21 cellular contexts compared by ENCODE assay signal in the genomic region with DNA sequence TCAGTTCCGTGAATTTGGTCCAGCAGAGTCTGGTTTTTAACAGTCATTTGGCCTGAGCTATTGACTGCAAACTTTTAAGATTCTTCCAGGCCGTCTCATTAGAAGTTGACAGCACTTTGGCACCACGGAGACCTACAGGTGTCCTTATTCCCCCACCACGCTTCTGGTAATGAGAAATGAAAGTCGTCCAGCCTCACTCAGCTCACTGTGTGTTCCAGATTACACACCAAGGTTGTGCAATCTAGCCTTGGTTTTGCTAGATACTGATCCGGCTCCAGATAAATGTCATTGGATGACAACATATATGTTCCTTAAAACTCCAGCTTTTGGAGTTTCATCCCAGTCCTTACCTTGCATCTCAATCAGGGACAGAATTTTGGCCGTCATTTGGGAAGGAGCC.
DNase-seq lines count a peak whose midpoint lies in the region; ATAC-seq, FAIRE-seq and TF ChIP-seq lines count a peak whose summit lies in the region.
"Had no signal": no experiment of that assay in that cellular context is flagged by ENCODE, and none has a peak within 500 bp of the region (broad histone marks: within the 10 kb centered on the region; RNA-seq: fewer than 3 reads in every experiment).

No MANE protein-coding gene starts in this region.

- H3K27me3 Mint-ChIP-seq in natural killer cell treated with Interleukin-12 subunit alpha and Interleukin-12 subunit beta and Interleukin-15 and Interleukin-18, amount 100 ng/mL, for 72 hours, result no peaks in the 10 kb centered on the region
- no peaks in the 10 kb centered on the region for H3K27me3 Mint-ChIP-seq in natural killer cell (ENCODE audit: low read depth in 2 of 2)
- H3K27me3 Mint-ChIP-seq: activated naive CD4-positive, alpha-beta T cell treated with anti-CD3 and anti-CD28 coated beads, Interleukin-2, amount 50 U/mL, for 24 hours had no signal

- no peaks in the 10 kb centered on the region for H3K9me3 ChIP-seq in lower lobe of right lung
- H3K9me3 ChIP-seq: suprapubic skin had no signal

- no peaks in the 10 kb centered on the region for H3K27me3 ChIP-seq in lower lobe of right lung (ENCODE audit: low read depth)
- H3K27me3 ChIP-seq: suprapubic skin had no signal

- peak; percentile 22 for DNase-seq in natural killer cell treated with Interleukin-12 subunit alpha and Interleukin-12 subunit beta and Interleukin-15 and Interleukin-18, amount 100 ng/mL, for 72 hours (ENCODE audit: low spot score)
- DNase-seq in natural killer cell (no peak), epithelial cell of esophagus (ENCODE audit: low read depth) (peak; percentile 36), lower lobe of right lung (no peak), H4 (ENCODE audit: low spot score) (no peak), HTR-8/SVneo (ENCODE audit: insufficient read length, low spot score) (no peak), SKM-1 treated with dmso at 0.1 percent for 144 hours (lab: John Stamatoyannopoulos, UW; ENCODE audit: unreplicated experiment) (no peak)
- DNase-seq: activated CD4-positive, alpha-beta T cell treated with anti-CD3 and anti-CD28 coated beads for 48 hours; central memory CD4-positive, alpha-beta T cell; endodermal cell; head of caudate nucleus; Kasumi-1; NCI-H2107; NCI-H748 treated with DMSO at 0.1 percent for 48 hours; posterior cingulate gyrus had no signal

- peak overlapping the region in 1 of 2 donors; percentile 21 for H3K27ac Mint-ChIP-seq in natural killer cell treated with Interleukin-12 subunit alpha and Interleukin-12 subunit beta and Interleukin-15 and Interleukin-18, amount 100 ng/mL, for 72 hours
- no peak overlapping the region for H3K27ac Mint-ChIP-seq in natural killer cell
- H3K27ac Mint-ChIP-seq: activated naive CD4-positive, alpha-beta T cell treated with anti-CD3 and anti-CD28 coated beads, Interleukin-2, amount 50 U/mL, for 24 hours; endodermal cell had no signal

- no peaks in the 10 kb centered on the region for H3K36me3 ChIP-seq in lower lobe of right lung
- H3K36me3 ChIP-seq: suprapubic skin had no signal

- no peak for ATAC-seq in natural killer cell treated with Interleukin-12 subunit alpha and Interleukin-12 subunit beta and Interleukin-15 and Interleukin-18, amount 100 ng/mL, for 72 hours
- no peak for ATAC-seq in natural killer cell
- ATAC-seq in lower lobe of right lung, result peak; percentile 23 to 25
- no peak for ATAC-seq in HG03565 (IDR thresholded peaks at IDR 0.05; ENCODE audit: unreplicated experiment)

- no peaks in the 10 kb centered on the region for H3K9me3 Mint-ChIP-seq in natural killer cell treated with Interleukin-12 subunit alpha and Interleukin-12 subunit beta and Interleukin-15 and Interleukin-18, amount 100 ng/mL, for 72 hours
- no peaks in the 10 kb centered on the region for H3K9me3 Mint-ChIP-seq in natural killer cell
- H3K9me3 Mint-ChIP-seq: activated naive CD4-positive, alpha-beta T cell treated with anti-CD3 and anti-CD28 coated beads, Interleukin-2, amount 50 U/mL, for 24 hours; endodermal cell had no signal

- peaks cover 61 to 69% of the 10 kb centered on the region in 2 donors for H3K4me1 Mint-ChIP-seq in natural killer cell treated with Interleukin-12 subunit alpha and Interleukin-12 subunit beta and Interleukin-15 and Interleukin-18, amount 100 ng/mL, for 72 hours (ENCODE audit: low read depth in 2 of 2)
- peaks cover 56 to 58% of the 10 kb centered on the region in 2 donors for H3K4me1 Mint-ChIP-seq in natural killer cell

- intact Hi-C loops in natural killer cell (cut with micrococcal nuclease), result no loop called here
- intact Hi-C loops in lower lobe of right lung (cut with DNase I), result no loop called here

- H3K4me1 ChIP-seq in lower lobe of right lung, result peaks cover 56% of the 10 kb centered on the region

- H3K27ac ChIP-seq in lower lobe of right lung, result no peak overlapping the region
- H3K27ac ChIP-seq: RWPE1, suprapubic skin had no signal

- peaks cover 5% of the 10 kb centered on the region for H3K36me3 Mint-ChIP-seq in natural killer cell treated with Interleukin-12 subunit alpha and Interleukin-12 subunit beta and Interleukin-15 and Interleukin-18, amount 100 ng/mL, for 72 hours
- H3K36me3 Mint-ChIP-seq in natural killer cell, result no peaks in the 10 kb centered on the region

- TF ChIP-seq CTCF in natural killer cell (IDR thresholded peaks at IDR 0.05) (no peak), epithelial cell of esophagus (IDR thresholded peaks at IDR 0.05; ENCODE audit: insufficient read depth, low read depth, low read length, missing control alignments) (no peak), lower lobe of right lung (IDR thresholded peaks at IDR 0.05) (no peak)

- H3K4me3 Mint-ChIP-seq in natural killer cell treated with Interleukin-12 subunit alpha and Interleukin-12 subunit beta and Interleukin-15 and Interleukin-18, amount 100 ng/mL, for 72 hours, result no peak overlapping the region
- H3K4me3 Mint-ChIP-seq in natural killer cell, result no peak overlapping the region
- H3K4me3 Mint-ChIP-seq: activated naive CD4-positive, alpha-beta T cell treated with anti-CD3 and anti-CD28 coated beads, Interleukin-2, amount 50 U/mL, for 24 hours; endodermal cell had no signal

- no peak for FAIRE-seq in HTR-8/SVneo (lab: Jason Lieb, UNC)
- FAIRE-seq: G401.6, keratinocyte had no signal

- no peak overlapping the region for H3K4me3 ChIP-seq in epithelial cell of esophagus (ENCODE audit: low read length)
- H3K4me3 ChIP-seq in lower lobe of right lung, result no peak overlapping the region
- H3K4me3 ChIP-seq: suprapubic skin had no signal

Comparison
In these comparisons a context has a peak if more than half of its experiments do, and no peak if none do; other contexts are left out.
1. DNase-seq: peak in natural killer cell treated with Interleukin-12 subunit alpha and Interleukin-12 subunit beta and Interleukin-15 and Interleukin-18, amount 100 ng/mL, for 72 hours (single experiment) and epithelial cell of esophagus (single experiment); none in natural killer cell (single experiment), lower lobe of right lung (single experiment), H4 (single experiment), HTR-8/SVneo (single experiment) and SKM-1 treated with dmso at 0.1 percent for 144 hours (single experiment).
2. ATAC-seq: peak in lower lobe of right lung (2 of 2); none in natural killer cell treated with Interleukin-12 subunit alpha and Interleukin-12 subunit beta and Interleukin-15 and Interleukin-18, amount 100 ng/mL, for 72 hours (0 of 2), natural killer cell (0 of 3) and HG03565 (single experiment).